19 cellular contexts compared by ENCODE assay signal in the genomic region with DNA sequence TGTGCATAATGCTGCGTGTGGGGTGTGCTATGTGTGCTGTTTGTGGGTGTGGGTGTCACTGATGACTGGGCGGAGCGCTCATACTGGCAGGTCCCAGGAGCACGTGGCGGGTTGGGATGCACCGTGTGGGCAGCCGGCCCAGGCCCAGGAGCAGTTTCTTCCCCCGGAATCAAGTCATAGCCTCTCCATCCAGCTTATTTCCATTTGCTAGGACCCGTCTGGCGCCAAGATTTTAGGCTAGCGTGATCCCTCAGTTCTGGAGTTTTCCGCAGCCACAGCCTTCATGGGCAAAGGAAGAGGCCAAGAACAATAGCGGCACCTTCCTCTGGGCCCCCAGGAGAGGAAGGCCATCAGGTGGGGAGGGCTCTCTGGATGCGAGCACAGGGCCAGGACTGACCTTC.
"Had no signal": no experiment of that assay in that cellular context is flagged by ENCODE, and none has a peak within 500 bp of the region (broad histone marks: within the 10 kb centered on the region; RNA-seq: fewer than 3 reads in every experiment).

No MANE protein-coding gene starts in this region.

- H3K4me1 ChIP-seq: colonic mucosa, right lobe of liver had no signal

- H3K9me3 ChIP-seq: adrenal gland, colonic mucosa, right lobe of liver, testis, upper lobe of right lung had no signal

- H3K4me3 Mint-ChIP-seq: activated naive CD4-positive, alpha-beta T cell treated with anti-CD3 and anti-CD28 coated beads, Interleukin-2, amount 50 U/mL, for 24 hours; naive thymus-derived CD4-positive, alpha-beta T cell; stimulated activated naive CD8-positive, alpha-beta T cell treated with anti-CD3 and anti-CD28 coated beads, Interleukin-15, amount 100 ng/mL, for 72 hours had no signal

- H3K27ac ChIP-seq: adrenal gland, colonic mucosa, right lobe of liver, testis, upper lobe of right lung had no signal

- H3K27me3 Mint-ChIP-seq: activated naive CD4-positive, alpha-beta T cell treated with anti-CD3 and anti-CD28 coated beads, Interleukin-2, amount 50 U/mL, for 24 hours; stimulated activated naive CD8-positive, alpha-beta T cell treated with anti-CD3 and anti-CD28 coated beads, Interleukin-15, amount 100 ng/mL, for 72 hours had no signal

- H3K4me1 Mint-ChIP-seq: activated naive CD4-positive, alpha-beta T cell treated with anti-CD3 and anti-CD28 coated beads, Interleukin-2, amount 50 U/mL, for 24 hours; naive thymus-derived CD4-positive, alpha-beta T cell; stimulated activated naive CD8-positive, alpha-beta T cell treated with anti-CD3 and anti-CD28 coated beads, Interleukin-15, amount 100 ng/mL, for 72 hours had no signal

- H3K27ac Mint-ChIP-seq: activated naive CD4-positive, alpha-beta T cell treated with anti-CD3 and anti-CD28 coated beads, Interleukin-2, amount 50 U/mL, for 24 hours; stimulated activated naive CD8-positive, alpha-beta T cell treated with anti-CD3 and anti-CD28 coated beads, Interleukin-15, amount 100 ng/mL, for 72 hours had no signal

- H3K36me3 Mint-ChIP-seq: activated naive CD4-positive, alpha-beta T cell treated with anti-CD3 and anti-CD28 coated beads, Interleukin-2, amount 50 U/mL, for 24 hours; naive thymus-derived CD4-positive, alpha-beta T cell had no signal

- H3K36me3 ChIP-seq: adrenal gland, colonic mucosa, right lobe of liver, upper lobe of right lung had no signal

- H3K9me3 Mint-ChIP-seq: activated naive CD4-positive, alpha-beta T cell treated with anti-CD3 and anti-CD28 coated beads, Interleukin-2, amount 50 U/mL, for 24 hours; stimulated activated naive CD8-positive, alpha-beta T cell treated with anti-CD3 and anti-CD28 coated beads, Interleukin-15, amount 100 ng/mL, for 72 hours had no signal

- H3K4me3 ChIP-seq: adrenal gland, colonic mucosa, right lobe of liver, testis, upper lobe of right lung had no signal

- DNase-seq: activated CD4-positive, alpha-beta T cell treated with anti-CD3 and anti-CD28 coated beads, Interleukin-2, amount 50 U/mL, for 4 hours; activated CD4-positive, CD25-positive, alpha-beta regulatory T cell treated with anti-CD3 and anti-CD28 coated beads, Interleukin-2, amount 50 U/mL, for 72 hours; adrenal gland; caudate nucleus; colonic mucosa; effector CD4-positive, alpha-beta T cell; foreskin fibroblast; mammary epithelial cell; naive thymus-derived CD4-positive, alpha-beta T cell; posterior cingulate gyrus; stimulated activated CD4-positive, alpha-beta T cell treated with anti-CD3 and anti-CD28 coated beads, Interleukin-1b, Interleukin-23, amount 100 ng/mL, for 48 hours; stimulated activated naive CD8-positive, alpha-beta T cell treated with anti-CD3 and anti-CD28 coated beads, Interleukin-15, amount 100 ng/mL, for 72 hours; T-helper 1 cell; T1000; testis; upper lobe of right lung had no signal

- H3K27me3 ChIP-seq: adrenal gland, colonic mucosa, right lobe of liver, testis, upper lobe of right lung had no signal

- ATAC-seq: right lobe of liver; SK-N-SH treated with all-trans-retinoic acid at 6 μM for 48 hours; stimulated activated naive CD8-positive, alpha-beta T cell treated with anti-CD3 and anti-CD28 coated beads, Interleukin-15, amount 100 ng/mL, for 72 hours; upper lobe of right lung had no signal
